In genomic region chr11:134882141-134882540, GRCh38 we compare ENCODE assay signal across 23 cellular contexts.
"Had no signal": no experiment of that assay in that cellular context is flagged by ENCODE, and none has a peak within 500 bp of the region (broad histone marks: within the 10 kb centered on the region; RNA-seq: fewer than 3 reads in every experiment).

No MANE protein-coding gene starts in this region.

- H3K4me1 ChIP-seq: heart left ventricle, neural progenitor cell, right atrium auricular region, stomach, transverse colon had no signal

- H3K27ac ChIP-seq: heart left ventricle, neural progenitor cell, ovary, right atrium auricular region, stomach, thoracic aorta, transverse colon had no signal

- H3K36me3 ChIP-seq: heart left ventricle, neural progenitor cell, ovary, right atrium auricular region, stomach, thoracic aorta, transverse colon had no signal

- ATAC-seq: heart left ventricle; left colon; left ventricle myocardium superior; natural killer cell treated with Interleukin-12 subunit alpha and Interleukin-12 subunit beta and Interleukin-15 and Interleukin-18, amount 100 ng/mL, for 72 hours had no signal

- H3K9me3 Mint-ChIP-seq: endodermal cell; natural killer cell treated with Interleukin-12 subunit alpha and Interleukin-12 subunit beta and Interleukin-15 and Interleukin-18, amount 100 ng/mL, for 72 hours; neural progenitor cell had no signal

- H3K4me2 ChIP-seq: neural progenitor cell had no signal

- H3K27ac Mint-ChIP-seq: endodermal cell; natural killer cell treated with Interleukin-12 subunit alpha and Interleukin-12 subunit beta and Interleukin-15 and Interleukin-18, amount 100 ng/mL, for 72 hours; neural progenitor cell had no signal

- H3K36me3 Mint-ChIP-seq: natural killer cell treated with Interleukin-12 subunit alpha and Interleukin-12 subunit beta and Interleukin-15 and Interleukin-18, amount 100 ng/mL, for 72 hours; neural progenitor cell had no signal

- H3K27me3 ChIP-seq: neural progenitor cell, ovary, right atrium auricular region had no signal

- H3K4me1 Mint-ChIP-seq: endodermal cell, neural progenitor cell had no signal

- H3K4me3 ChIP-seq: heart left ventricle, lung, neural progenitor cell, ovary, right atrium auricular region, stomach, thoracic aorta, transverse colon had no signal

- H2AFZ ChIP-seq: neural progenitor cell had no signal

- DNase-seq: dermis blood vessel endothelial cell; effector CD4-positive, alpha-beta T cell; endodermal cell; erythroblast; heart left ventricle; hippocampal formation; left colon; left ventricle myocardium superior; mesenchymal stem cell; midbrain; nucleus accumbens; ovary; small intestine; stimulated activated CD4-positive, alpha-beta T cell treated with anti-CD3 and anti-CD28 coated beads, Interleukin-12 subunit alpha, Interleukin-12 subunit beta, amount 100 ng/mL, for 4 hours; stimulated activated naive CD4-positive, alpha-beta T cell; stomach; substantia nigra; transverse colon had no signal

- H3K4me3 Mint-ChIP-seq: endodermal cell; natural killer cell treated with Interleukin-12 subunit alpha and Interleukin-12 subunit beta and Interleukin-15 and Interleukin-18, amount 100 ng/mL, for 72 hours; neural progenitor cell had no signal
